Comparison of ENCODE assay signal across 8 cellular contexts in genomic region chr20:5657190-5657872, GRCh38.
DNase-seq lines count a peak whose midpoint lies in the region; ATAC-seq, FAIRE-seq and TF ChIP-seq lines count a peak whose summit lies in the region.

No MANE protein-coding gene starts in this region.

- DNase-seq in HTR-8/SVneo (ENCODE audit: insufficient read length, low spot score) (peak; percentile 85), astrocyte of the cerebellum (ENCODE audit: low read depth) (peak; percentile 91), kidney tubule cell (ENCODE audit: low spot score) (peak; percentile 98), stromal cell of bone marrow (ENCODE audit: low read depth) (peak; percentile 89), NCI-H748 treated with DMSO at 0.1 percent for 48 hours (lab: John Stamatoyannopoulos, UW) (no peak)

- no peak overlapping the region for H3K4me3 ChIP-seq in astrocyte of the cerebellum (ENCODE audit: low read depth, low read length)

- ATAC-seq in GM21786 (IDR thresholded peaks at IDR 0.05; ENCODE audit: unreplicated experiment) = no peak
- ATAC-seq in HG03280 (IDR thresholded peaks at IDR 0.05; ENCODE audit: unreplicated experiment) = no peak
- ATAC-seq in GM19023 (IDR thresholded peaks at IDR 0.05; ENCODE audit: unreplicated experiment) = no peak

- peak; percentile 16 for FAIRE-seq in HTR-8/SVneo (lab: Jason Lieb, UNC)

- in situ Hi-C loops in astrocyte of the cerebellum (cut with HindIII; ENCODE audit: low sequenced_read_pairs) = no loop called here

- TF ChIP-seq CTCF in astrocyte of the cerebellum (IDR thresholded peaks at IDR 0.05; ENCODE audit: low read depth, low read length, missing control alignments) = no peak
